In genomic region chr13:101945435-101945834, GRCh38 we compare ENCODE assay signal across 18 cellular contexts.
A peak's percentile ranks its signal among the peaks of the same experiment; 100 is the strongest.
DNase-seq lines count a peak whose midpoint lies in the region; TF ChIP-seq lines count a peak whose summit lies in the region.
"Had no signal": no experiment of that assay in that cellular context is flagged by ENCODE, and none has a peak within 500 bp of the region (broad histone marks: within the 10 kb centered on the region; RNA-seq: fewer than 3 reads in every experiment).

No MANE protein-coding gene starts in this region.

- no peaks in the 10 kb centered on the region for H3K4me1 ChIP-seq in H9 (ENCODE audit: insufficient read depth, low read length)
- no peaks in the 10 kb centered on the region for H3K4me1 ChIP-seq in tibial nerve
- H3K4me1 ChIP-seq: body of pancreas had no signal

- H3K27me3 ChIP-seq in GM06990 (replicated peaks; ENCODE audit: control insufficient read depth, insufficient read depth, low read length) (no peaks in the 10 kb centered on the region), H9 (ENCODE audit: insufficient read depth, low read length) (no peaks in the 10 kb centered on the region), tibial nerve (no peaks in the 10 kb centered on the region)
- H3K27me3 ChIP-seq: body of pancreas, hepatocyte had no signal

- TF ChIP-seq CTCF in GM06990 (IDR thresholded peaks at IDR 0.05; ENCODE audit: insufficient read depth, low read length, poor library complexity, severe bottlenecking), result peak; percentile 16
- TF ChIP-seq CTCF in H9 (conservative IDR thresholded peaks at IDR 0.05), result peak; percentile 52
- TF ChIP-seq CTCF in astrocyte of the cerebellum (IDR thresholded peaks at IDR 0.05; ENCODE audit: low read depth, low read length, missing control alignments), result peak; percentile 6
- TF ChIP-seq CTCF in tibial nerve (IDR thresholded peaks at IDR 0.05), result no peak

- H3K4ac ChIP-seq in H9 (ENCODE audit: low read depth, low read length), result no peak overlapping the region

- peaks cover 4 to 7% of the 10 kb centered on the region in 2 experiments; a peak in 3 of 4 replicates for H3K4me1 Mint-ChIP-seq in H9
- H3K4me1 Mint-ChIP-seq: nephron had no signal

- no peak overlapping the region for H2BK5ac ChIP-seq in H9 (ENCODE audit: insufficient read length, low read length)

- H2AK5ac ChIP-seq in H9 (ENCODE audit: insufficient read length, low read length), result no peak overlapping the region

- H3K56ac ChIP-seq in H9 (ENCODE audit: insufficient read length, low read depth, low read length), result no peak overlapping the region

- no peak overlapping the region for H4K8ac ChIP-seq in H9 (replicated peaks; ENCODE audit: insufficient read length, low read depth, low read length)

- in situ Hi-C loops in astrocyte of the cerebellum (cut with HindIII; ENCODE audit: low sequenced_read_pairs), result no loop called here

- no peak overlapping the region for H2BK120ac ChIP-seq in H9 (ENCODE audit: low read depth, low read length, poor library complexity, severe bottlenecking)

- H3K27me3 Mint-ChIP-seq in H9 (ENCODE audit: low read depth), result no peaks in the 10 kb centered on the region

- no peak overlapping the region for H4K5ac ChIP-seq in H9 (ENCODE audit: insufficient read length, low read depth, low read length)

- DNase-seq in GM06990 (ENCODE audit: extremely low read depth, insufficient read length) (no peak), H9 (peak; percentile 56), astrocyte of the cerebellum (ENCODE audit: low read depth) (no peak), islet precursor cell (peak; percentile 49), tibial nerve (ENCODE audit: low spot score in 2 of 2) (no peak), mucosa of gallbladder (ENCODE audit: low spot score) (no peak), anterior cingulate cortex (lab: John Stamatoyannopoulos, UW) (no peak)
- DNase-seq: body of pancreas; cortex of kidney; Karpas-422; NCI-H1105 treated with DMSO at 0.1 percent for 48 hours; SK-N-SH; stimulated activated CD4-positive, alpha-beta T cell treated with anti-CD3 and anti-CD28 coated beads, Interleukin-1b, Interleukin-23, amount 100 ng/mL, for 48 hours; stimulated activated naive CD8-positive, alpha-beta T cell treated with anti-CD3 and anti-CD28 coated beads, Interleukin-15, Interleukin-2, amounts not matched to agents 100 U/mL and 50 U/mL, for 24 hours had no signal

- H3K79me2 ChIP-seq in H9 (ENCODE audit: insufficient read depth, low read length), result no peaks in the 10 kb centered on the region
- H3K79me2 ChIP-seq: hepatocyte had no signal

- no peak overlapping the region for H3K23ac ChIP-seq in H9 (ENCODE audit: insufficient read length, low read depth, low read length)

- peaks cover 0 to 3% of the 10 kb centered on the region in 2 experiments; a peak in 1 of 5 replicates for H3K9me3 Mint-ChIP-seq in H9
- H3K9me3 Mint-ChIP-seq: nephron, type B pancreatic cell had no signal

- H3K36me3 ChIP-seq in GM06990 (ENCODE audit: control insufficient read depth, insufficient read depth, low read length), result no peaks in the 10 kb centered on the region
- H3K36me3 ChIP-seq in tibial nerve, result no peaks in the 10 kb centered on the region

- no CpG with 5 or more reads among the region's 6 CpGs for WGBS in H9 (ENCODE audit: extremely low coverage, insufficient read length, low lambda C conversion rate)
- 47 to 63% methylated on average over 6 of the region's 6 CpGs for WGBS in tibial nerve, 2 donors

- H4K20me1 ChIP-seq in H9 (ENCODE audit: control insufficient read depth, insufficient read depth, insufficient read length), result no peaks in the 10 kb centered on the region

- no peak overlapping the region for H2AFZ ChIP-seq in H9 (ENCODE audit: low read length)
- H2AFZ ChIP-seq: hepatocyte had no signal

- H3K4me3 Mint-ChIP-seq in H9, result no peak overlapping the region
- H3K4me3 Mint-ChIP-seq: nephron, type B pancreatic cell had no signal

- H3K4me3 ChIP-seq in GM06990 (replicated peaks; ENCODE audit: low read depth, low read length) (no peak overlapping the region), astrocyte of the cerebellum (ENCODE audit: low read depth, low read length) (no peak overlapping the region), tibial nerve (no peak overlapping the region)
- H3K4me3 ChIP-seq: body of pancreas, hepatocyte had no signal

- TF ChIP-seq EP300 in tibial nerve (IDR thresholded peaks at IDR 0.05), result no peak

- H3K4me2 ChIP-seq in H9 (ENCODE audit: insufficient read depth, insufficient read length, low read length), result no peak overlapping the region
- H3K4me2 ChIP-seq: hepatocyte, SK-N-SH had no signal

- H3K9ac ChIP-seq in H9 (ENCODE audit: extremely low read depth, insufficient read length, low read length), result no peak overlapping the region
- H3K9ac ChIP-seq: SK-N-SH had no signal

- no peak overlapping the region for H4K91ac ChIP-seq in H9 (ENCODE audit: insufficient read length, low read depth, low read length)

- H3K36me3 Mint-ChIP-seq in H9 (ENCODE audit: insufficient read depth in 1 of 3, low read depth in 3 of 3), result no peaks in the 10 kb centered on the region
- H3K36me3 Mint-ChIP-seq: activated naive CD4-positive, alpha-beta T cell treated with anti-CD3 and anti-CD28 coated beads, Interleukin-2, amount 50 U/mL, for 72 hours; type B pancreatic cell had no signal

- H3K27ac ChIP-seq in H9 (ENCODE audit: insufficient read length, low read depth, low read length), result no peak overlapping the region
- no peak overlapping the region for H3K27ac ChIP-seq in tibial nerve
- H3K27ac ChIP-seq: body of pancreas, hepatocyte had no signal

- H2BK15ac ChIP-seq in H9 (ENCODE audit: low read depth, low read length), result no peak overlapping the region

- no peak for TF ChIP-seq POLR2A in tibial nerve (IDR thresholded peaks at IDR 0.05)

- H3K9me3 ChIP-seq in H9 (ENCODE audit: control insufficient read depth, low read depth, low read length), result no peaks in the 10 kb centered on the region
- H3K9me3 ChIP-seq in tibial nerve, result no peaks in the 10 kb centered on the region
- H3K9me3 ChIP-seq: body of pancreas, SK-N-SH had no signal

- H3K14ac ChIP-seq in H9 (ENCODE audit: insufficient read depth, low read length), result no peak overlapping the region

- no peak overlapping the region for H3K18ac ChIP-seq in H9 (ENCODE audit: insufficient read length, low read depth, low read length)

- H2BK12ac ChIP-seq in H9 (ENCODE audit: insufficient read length, low read depth, low read length), result no peak overlapping the region

- H3K27ac Mint-ChIP-seq in H9, result no peak overlapping the region
- H3K27ac Mint-ChIP-seq: activated naive CD4-positive, alpha-beta T cell treated with anti-CD3 and anti-CD28 coated beads, Interleukin-2, amount 50 U/mL, for 72 hours; nephron; type B pancreatic cell had no signal

- H2BK20ac ChIP-seq in H9 (ENCODE audit: low read depth, low read length, poor library complexity, severe bottlenecking), result no peak overlapping the region

- H3T11ph ChIP-seq in H9 (ENCODE audit: low read length), result no peak overlapping the region

- no peaks in the 10 kb centered on the region for H3K23me2 ChIP-seq in H9 (ENCODE audit: insufficient read length, low read depth, low read length, poor library complexity, severe bottlenecking)

- H3K79me1 ChIP-seq in H9 (ENCODE audit: insufficient read depth, low read depth, low read length, poor library complexity, severe bottlenecking), result no peaks in the 10 kb centered on the region

Comparison
In these comparisons a context has a peak if more than half of its experiments do, and no peak if none do; other contexts are left out.
1. DNase-seq: peak in H9 (single experiment) and islet precursor cell (single experiment); none in GM06990 (single experiment), astrocyte of the cerebellum (single experiment), tibial nerve (0 of 2), mucosa of gallbladder (single experiment) and anterior cingulate cortex (0 of 58).
2. CTCF ChIP-seq: peak in GM06990 (single experiment), H9 (single experiment) and astrocyte of the cerebellum (single experiment); none in tibial nerve (0 of 5).